Comparison of ENCODE assay signal across 9 cellular contexts in the genomic region with DNA sequence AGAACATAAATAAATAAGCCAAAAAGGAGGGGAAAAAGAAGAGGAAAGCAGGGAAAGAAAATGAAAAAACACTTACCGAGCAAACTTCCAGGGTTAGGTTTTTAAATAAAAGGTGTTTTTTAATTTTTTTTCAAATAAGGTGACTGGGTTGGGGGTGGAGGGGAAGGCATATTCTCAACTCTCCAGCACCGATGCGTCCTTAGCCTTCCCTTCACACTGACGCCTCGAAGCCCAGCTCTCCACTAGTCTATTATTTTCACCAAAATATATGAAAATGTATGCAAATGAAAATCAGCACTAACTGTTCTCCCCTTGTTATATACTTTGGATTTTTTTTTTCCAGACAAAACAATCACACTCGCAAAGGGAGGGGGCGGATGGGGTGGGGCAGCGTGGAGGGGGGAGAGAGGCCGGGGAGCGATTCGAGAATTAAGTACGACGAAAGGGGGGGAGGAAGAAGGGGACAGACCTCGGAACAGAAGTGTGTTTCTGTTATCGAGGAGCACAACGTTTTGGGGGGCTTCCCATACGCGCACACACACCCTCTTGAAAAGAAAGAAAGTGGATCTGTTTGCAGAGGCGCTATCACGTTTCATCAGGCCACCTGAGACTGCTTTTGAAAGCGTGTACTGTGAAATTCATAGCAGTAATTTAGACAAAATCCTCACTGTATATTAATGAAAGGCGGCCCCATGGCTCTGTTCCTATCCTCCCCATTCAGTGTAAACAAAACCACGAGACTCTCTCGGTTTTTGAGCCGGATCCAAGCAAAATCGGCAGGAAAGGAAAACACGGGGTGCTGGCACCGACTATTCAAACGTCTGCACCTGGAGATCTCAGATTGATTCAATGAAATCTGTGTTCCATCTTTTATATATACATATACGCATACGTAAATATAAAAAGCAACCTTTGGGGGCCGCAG. TPM values are rescaled to one million over a fixed set of nuclear protein-coding genes. Genes with fewer than 3 reads are reported as not detected.
DNase-seq lines count a peak whose midpoint lies in the region; ATAC-seq and TF ChIP-seq lines count a peak whose summit lies in the region.
"Had no signal": no experiment of that assay in that cellular context is flagged by ENCODE, and none has a peak within 500 bp of the region (broad histone marks: within the 10 kb centered on the region; RNA-seq: fewer than 3 reads in every experiment).

No MANE protein-coding gene starts in this region.

- H3K27me3 ChIP-seq in OCI-LY3 (ENCODE audit: low read depth, low read length): peaks cover 46% of the 10 kb centered on the region
- H3K27me3 ChIP-seq in ovary: no peaks in the 10 kb centered on the region

- TF ChIP-seq POLR2A in ovary (IDR thresholded peaks at IDR 0.05): no peak

- no peaks in the 10 kb centered on the region for H3K79me2 ChIP-seq in OCI-LY3 (ENCODE audit: low read length)

- no peaks in the 10 kb centered on the region for H4K20me1 ChIP-seq in OCI-LY3 (ENCODE audit: insufficient read depth, low read length)

- peaks cover 72% of the 10 kb centered on the region for H3K27me3 Mint-ChIP-seq in activated CD4-positive, alpha-beta T cell treated with anti-CD3 and anti-CD28 coated beads for 36 hours

- H3K9ac ChIP-seq in OCI-LY3 (ENCODE audit: low read length): peak overlapping the region; percentile 14; the same call in 1 of the 2 replicates

- H3K36me3 ChIP-seq in OCI-LY3 (replicated peaks; ENCODE audit: low read depth, low read length) (no peaks in the 10 kb centered on the region), ovary (no peaks in the 10 kb centered on the region)

- H3K9me3 ChIP-seq in OCI-LY3 (ENCODE audit: insufficient read depth, low read length) (no peaks in the 10 kb centered on the region), ovary (no peaks in the 10 kb centered on the region)

- H3K4me3 ChIP-seq in OCI-LY3 (ENCODE audit: low read length): peak overlapping the region; percentile 77
- peak overlapping the region in 4 of 7 experiments; percentile 16 to 49 (median 26) for H3K4me3 ChIP-seq in skin epidermis
- H3K4me3 ChIP-seq in ovary: no peak overlapping the region

- peak overlapping the region; percentile 81 for H3K4me2 ChIP-seq in OCI-LY3 (ENCODE audit: low read length)

- peaks cover 29% of the 10 kb centered on the region for H3K4me1 ChIP-seq in OCI-LY3 (ENCODE audit: low read length)
- H3K4me1 ChIP-seq in ovary (ENCODE audit: insufficient read depth): peaks cover 7% of the 10 kb centered on the region

- ATAC-seq in activated CD4-positive, alpha-beta T cell treated with anti-CD3 and anti-CD28 coated beads for 36 hours: no peak
- no peak for ATAC-seq in GM18520 (IDR thresholded peaks at IDR 0.05; ENCODE audit: unreplicated experiment)

- H3K27ac Mint-ChIP-seq in activated CD4-positive, alpha-beta T cell treated with anti-CD3 and anti-CD28 coated beads for 36 hours: no peak overlapping the region

- intact Hi-C loops in activated CD4-positive, alpha-beta T cell treated with anti-CD3 and anti-CD28 coated beads for 36 hours (cut with DNase I, micrococcal nuclease): loop anchor here (2.0 to 10.0 kb wide), 3 partner anchors 15 to 417 kb away; no protein-coding TSS in a partner anchor
- intact Hi-C loops in ovary (cut with DNase I): no loop called here

- WGBS in ovary, 3 donors: 6 to 7% (median 7%) methylated on average over 32 of the region's 32 CpGs

- H3K4me1 Mint-ChIP-seq in activated CD4-positive, alpha-beta T cell treated with anti-CD3 and anti-CD28 coated beads for 36 hours: peaks cover 28% of the 10 kb centered on the region

- POLR2A ChIA-PET in activated CD4-positive, alpha-beta T cell treated with anti-CD3 and anti-CD28 coated beads for 36 hours (lab: Charles Lee): interaction anchor here (0.7 kb wide), 1 partner anchor 170 kb away, joined by 3 read pairs; no protein-coding TSS in a partner anchor

- peak overlapping the region; percentile 73 for H3K4me3 Mint-ChIP-seq in activated CD4-positive, alpha-beta T cell treated with anti-CD3 and anti-CD28 coated beads for 36 hours

- peak overlapping the region; percentile 27 for H2AFZ ChIP-seq in OCI-LY3 (ENCODE audit: low read depth, low read length)

- H3K9me3 Mint-ChIP-seq in activated CD4-positive, alpha-beta T cell treated with anti-CD3 and anti-CD28 coated beads for 36 hours (ENCODE audit: low read depth): no peaks in the 10 kb centered on the region

- no peaks in the 10 kb centered on the region for H3K36me3 Mint-ChIP-seq in activated CD4-positive, alpha-beta T cell treated with anti-CD3 and anti-CD28 coated beads for 36 hours (ENCODE audit: low read depth)

- TF ChIP-seq CTCF in OCI-LY3 (IDR thresholded peaks at IDR 0.05; ENCODE audit: low read depth, low read length) (no peak), ovary (IDR thresholded peaks at IDR 0.05) (no peak)

- no peak overlapping the region for H3K27ac ChIP-seq in OCI-LY3 (ENCODE audit: low read length)
- H3K27ac ChIP-seq in skin epidermis: peak overlapping the region in 4 of 21 experiments; percentile 49 to 71 (median 52)
- no peak overlapping the region for H3K27ac ChIP-seq in ovary

- DNase-seq in activated CD4-positive, alpha-beta T cell treated with anti-CD3 and anti-CD28 coated beads for 36 hours: no peak
- no peak for DNase-seq in activated CD4-positive, alpha-beta T cell treated with anti-CD3 and anti-CD28 coated beads, Interleukin-2, amount 50 U/mL, for 4 hours
- DNase-seq in hippocampal formation (lab: John Stamatoyannopoulos, UW) (peak; percentile 60 to 63), ovary (no peak), NCI-H1436 (lab: John Stamatoyannopoulos, UW) (no peak)

- no peak for TF ChIP-seq EP300 in ovary (IDR thresholded peaks at IDR 0.05)

- CTCF ChIA-PET in activated CD4-positive, alpha-beta T cell treated with anti-CD3 and anti-CD28 coated beads for 36 hours (lab: Charles Lee): interaction anchor here (0.6 to 2.1 kb wide), 4 partner anchors 7 to 1057 kb away, joined by 3 to 9 read pairs (median 4); no protein-coding TSS in a partner anchor

RNA-seq across cellular contexts. Expression of a gene that starts 2.4 kb away (rescaled TPM):
- total RNA-seq in activated CD4-positive, alpha-beta T cell treated with anti-CD3 and anti-CD28 coated beads for 36 hours: not detected
- total RNA-seq in ovary: under 1 TPM in 3 of 7 donors, not detected in 4; 0.10 to 0.63 (median 0.10) TPM
- not detected for polyA plus RNA-seq in ovary
- total RNA-seq: fibroblast of villous mesenchyme had no signal

Comparison
In these comparisons a context has a peak if more than half of its experiments do, and no peak if none do; other contexts are left out.
1. DNase-seq: peak in hippocampal formation (2 of 2); none in activated CD4-positive, alpha-beta T cell treated with anti-CD3 and anti-CD28 coated beads for 36 hours (single experiment), activated CD4-positive, alpha-beta T cell treated with anti-CD3 and anti-CD28 coated beads, Interleukin-2, amount 50 U/mL, for 4 hours (0 of 2), ovary (0 of 5) and NCI-H1436 (single experiment).
2. intact Hi-C loops: an anchor here in activated CD4-positive, alpha-beta T cell treated with anti-CD3 and anti-CD28 coated beads for 36 hours (2.0 to 10.0 kb wide); none called in ovary.